In the genomic region with DNA sequence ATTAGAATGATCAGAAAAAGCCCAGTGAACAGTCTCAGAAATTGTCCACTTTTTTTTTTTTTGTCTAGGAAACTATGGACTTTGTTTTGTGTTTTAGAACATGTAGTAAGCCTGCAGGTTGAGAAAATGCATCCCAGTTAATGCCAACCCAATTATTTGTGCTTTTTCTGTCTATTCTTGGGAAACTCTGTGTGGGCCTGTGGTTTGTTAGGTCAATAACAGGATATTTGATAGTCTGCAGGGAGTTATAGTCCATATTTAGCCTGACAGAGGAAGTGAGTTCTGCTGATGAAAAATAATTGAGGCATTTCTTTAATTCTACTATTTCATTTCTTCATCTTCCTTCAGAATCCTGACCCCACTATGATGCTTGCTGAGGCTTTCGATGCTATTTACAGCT, we compare ENCODE assay signal across 13 cellular contexts.
"Had no signal": no experiment of that assay in that cellular context is flagged by ENCODE, and none has a peak within 500 bp of the region (broad histone marks: within the 10 kb centered on the region; RNA-seq: fewer than 3 reads in every experiment).

No MANE protein-coding gene starts in this region.

- ATAC-seq: natural killer cell treated with Interleukin-12 subunit alpha and Interleukin-12 subunit beta and Interleukin-15 and Interleukin-18, amount 100 ng/mL, for 72 hours had no signal

- DNase-seq: activated CD4-positive, alpha-beta T cell treated with anti-CD3 and anti-CD28 coated beads for 1 hour; activated CD8-positive, alpha-beta memory T cell treated with anti-CD3 and anti-CD28 coated beads, Interleukin-2, amount 50 U/mL, for 48 hours; activated naive CD4-positive, alpha-beta T cell treated with Interleukin-2 at 50 U/mL for 16 hours; activated naive CD8-positive, alpha-beta T cell treated with anti-CD3 and anti-CD28 coated beads for 36 hours; activated T-cell treated with anti-CD3 and anti-CD28 coated beads, Interleukin-2, amount 50 U/mL, for 48 hours; amniotic stem cell; cortex of kidney; effector CD4-positive, alpha-beta T cell; left lung; stimulated activated CD4-positive, alpha-beta T cell treated with anti-CD3 and anti-CD28 coated beads, Interleukin-4, amount 100 ng/mL, for 1 hour; stimulated activated naive CD4-positive, alpha-beta T cell treated with Interleukin-2 at 50 U/mL for 16 hours; upper lobe of left lung had no signal

- H3K9me3 Mint-ChIP-seq: activated naive CD8-positive, alpha-beta T cell treated with anti-CD3 and anti-CD28 coated beads for 36 hours; natural killer cell treated with Interleukin-12 subunit alpha and Interleukin-12 subunit beta and Interleukin-15 and Interleukin-18, amount 100 ng/mL, for 72 hours had no signal

- H3K4me3 Mint-ChIP-seq: activated naive CD8-positive, alpha-beta T cell treated with anti-CD3 and anti-CD28 coated beads for 36 hours; natural killer cell treated with Interleukin-12 subunit alpha and Interleukin-12 subunit beta and Interleukin-15 and Interleukin-18, amount 100 ng/mL, for 72 hours had no signal

- H3K27ac Mint-ChIP-seq: activated naive CD8-positive, alpha-beta T cell treated with anti-CD3 and anti-CD28 coated beads for 36 hours; natural killer cell treated with Interleukin-12 subunit alpha and Interleukin-12 subunit beta and Interleukin-15 and Interleukin-18, amount 100 ng/mL, for 72 hours had no signal

- H3K4me1 Mint-ChIP-seq: activated naive CD8-positive, alpha-beta T cell treated with anti-CD3 and anti-CD28 coated beads for 36 hours had no signal

- H3K27me3 ChIP-seq: left lung, upper lobe of left lung had no signal

- H3K27ac ChIP-seq: left lung, upper lobe of left lung had no signal

- H3K9me3 ChIP-seq: left lung, upper lobe of left lung had no signal

- H3K4me3 ChIP-seq: left lung, upper lobe of left lung had no signal

- H3K36me3 ChIP-seq: left lung had no signal

- H3K36me3 Mint-ChIP-seq: activated naive CD8-positive, alpha-beta T cell treated with anti-CD3 and anti-CD28 coated beads for 36 hours; natural killer cell treated with Interleukin-12 subunit alpha and Interleukin-12 subunit beta and Interleukin-15 and Interleukin-18, amount 100 ng/mL, for 72 hours had no signal

- H3K27me3 Mint-ChIP-seq: activated naive CD8-positive, alpha-beta T cell treated with anti-CD3 and anti-CD28 coated beads for 36 hours; natural killer cell treated with Interleukin-12 subunit alpha and Interleukin-12 subunit beta and Interleukin-15 and Interleukin-18, amount 100 ng/mL, for 72 hours had no signal
